In the genomic region with DNA sequence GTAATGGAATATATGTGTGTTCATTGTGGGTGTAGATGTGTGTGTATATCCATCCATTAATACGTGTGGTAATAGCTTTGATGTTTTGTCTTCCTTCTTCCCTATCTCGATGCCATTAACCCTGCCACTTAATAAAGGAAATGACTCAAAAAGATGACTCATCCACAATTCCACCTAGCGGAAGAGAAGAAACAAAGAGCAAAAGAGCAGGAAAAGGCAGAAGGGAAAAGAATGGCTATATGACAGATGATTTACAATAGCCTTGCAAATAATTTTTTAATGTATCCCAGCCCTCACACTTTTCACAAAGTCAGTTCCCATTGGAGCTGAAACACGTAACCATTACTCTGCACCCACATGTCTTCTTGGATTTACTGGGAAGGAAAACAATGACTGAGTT, we compare ENCODE assay signal across 9 cellular contexts.
A peak's percentile ranks its signal among the peaks of the same experiment; 100 is the strongest.
DNase-seq lines count a peak whose midpoint lies in the region; ATAC-seq and FAIRE-seq lines count a peak whose summit lies in the region.
"Had no signal": no experiment of that assay in that cellular context is flagged by ENCODE, and none has a peak within 500 bp of the region (broad histone marks: within the 10 kb centered on the region; RNA-seq: fewer than 3 reads in every experiment).

No MANE protein-coding gene starts in this region.

- FAIRE-seq in RCC 7860 (lab: Jason Lieb, UNC) (peak; percentile 88), small intestine (lab: Jason Lieb, UNC) (no peak)

- ATAC-seq in GM21390 (IDR thresholded peaks at IDR 0.05; ENCODE audit: unreplicated experiment): no peak
- ATAC-seq in GM19397 (IDR thresholded peaks at IDR 0.05; ENCODE audit: unreplicated experiment): no peak

- DNase-seq in NCI-H2227 treated with DMSO at 0.1 percent for 48 hours (lab: John Stamatoyannopoulos, UW) (peak; percentile 2), NCI-H2227 (lab: John Stamatoyannopoulos, UW; ENCODE audit: unreplicated experiment) (no peak), RCC 7860 (ENCODE audit: low spot score) (peak; percentile 63), epithelial cell of prostate (ENCODE audit: low read depth, low spot score) (peak; percentile 46), small intestine (peak; percentile 44), KBM-7 (no peak)
- DNase-seq: T1000 had no signal

- H3K27ac ChIP-seq in epithelial cell of prostate (peak overlapping the region; percentile 67), small intestine (ENCODE audit: low read depth in 1 of 2, low read length in 1 of 2) (no peak overlapping the region)

- H3K4me1 ChIP-seq in small intestine (ENCODE audit: control insufficient read depth in 2 of 2, insufficient read depth in 1 of 2, low read depth in 1 of 2, low read length in 1 of 2): no peaks in the 10 kb centered on the region

- WGBS in small intestine, 3 donors: 21 to 47% (median 33%) methylated on average over 4 of the region's 4 CpGs

- no peaks in the 10 kb centered on the region for H3K27me3 ChIP-seq in small intestine (ENCODE audit: control insufficient read depth in 2 of 2, insufficient read depth in 2 of 2, low read length in 2 of 2)

- no peaks in the 10 kb centered on the region for H3K36me3 ChIP-seq in small intestine (ENCODE audit: control insufficient read depth in 2 of 2, insufficient read depth in 2 of 2, low read length in 2 of 2)

- no peak overlapping the region for H3K4me3 ChIP-seq in small intestine (ENCODE audit: low read depth in 1 of 2, low read length in 2 of 2)

- no peaks in the 10 kb centered on the region for H3K9me3 ChIP-seq in small intestine (ENCODE audit: control insufficient read depth, low read depth)

- in situ Hi-C loops in KBM-7 (cut with MboI; ENCODE audit: low pct_unique_long_range_greater_than_20kb, low sequenced_read_pairs): no loop called here

Comparison
In these comparisons a context has a peak if more than half of its experiments do, and no peak if none do; other contexts are left out.
1. DNase-seq: peak in NCI-H2227 treated with DMSO at 0.1 percent for 48 hours (single experiment), RCC 7860 (single experiment), epithelial cell of prostate (single experiment) and small intestine (single experiment); none in NCI-H2227 (single experiment) and KBM-7 (single experiment).